In genomic region chr6:134979142-134979541, GRCh38 we compare ENCODE assay signal across 7 cellular contexts. TPM values are rescaled to one million over a fixed set of nuclear protein-coding genes. Genes with fewer than 3 reads are reported as not detected.
DNase-seq lines count a peak whose midpoint lies in the region; ATAC-seq and TF ChIP-seq lines count a peak whose summit lies in the region.

No MANE protein-coding gene starts in this region.

- H3K9me3 Mint-ChIP-seq in MCF 10A (ENCODE audit: unreplicated experiment), result no peaks in the 10 kb centered on the region
- H3K9me3 Mint-ChIP-seq in nephron progenitor cell, result peaks cover 5% of the 10 kb centered on the region

- POLR2A ChIA-PET in MCF 10A (lab: Yijun Ruan, JAX), result no interaction called here

- peaks cover 34% of the 10 kb centered on the region for H3K36me3 Mint-ChIP-seq in T-helper 17 cell (ENCODE audit: low read depth)
- H3K36me3 Mint-ChIP-seq in MCF 10A (ENCODE audit: insufficient read depth, unreplicated experiment), result peaks cover 23% of the 10 kb centered on the region
- peaks cover 57% of the 10 kb centered on the region for H3K36me3 Mint-ChIP-seq in nephron progenitor cell (ENCODE audit: low read depth)

- intact Hi-C loops in MCF 10A (cut with micrococcal nuclease), result no loop called here

- peak overlapping the region; percentile 19 for H3K27ac Mint-ChIP-seq in T-helper 17 cell
- H3K27ac Mint-ChIP-seq in MCF 10A (ENCODE audit: low read depth, unreplicated experiment), result no peak overlapping the region
- no peak overlapping the region for H3K27ac Mint-ChIP-seq in nephron progenitor cell

- BruUV-seq in MCF 10A (replicated peaks; lab: Mats Ljungman, UMichigan), result no TSS peak

- CTCF ChIA-PET in MCF 10A (lab: Yijun Ruan, JAX), result no interaction called here

- ATAC-seq in GM19025 (IDR thresholded peaks at IDR 0.05; ENCODE audit: low read depth, unreplicated experiment) (peak; percentile 79), HG02678 (IDR thresholded peaks at IDR 0.05; ENCODE audit: unreplicated experiment) (peak; percentile 85), T-helper 17 cell (no peak)

- no peaks in the 10 kb centered on the region for H3K27me3 Mint-ChIP-seq in T-helper 17 cell
- no peaks in the 10 kb centered on the region for H3K27me3 Mint-ChIP-seq in MCF 10A (ENCODE audit: insufficient read depth, unreplicated experiment)
- peaks cover 3% of the 10 kb centered on the region for H3K27me3 Mint-ChIP-seq in nephron progenitor cell (ENCODE audit: low read depth, poor library complexity)

- no peak for DNase-seq in T-helper 17 cell
- DNase-seq in stimulated activated CD8-positive, alpha-beta memory T cell treated with anti-CD3 and anti-CD28 coated beads, Interleukin-12 subunit alpha, Interleukin-12 subunit beta, amount 100 ng/mL, for 24 hours (ENCODE audit: extremely low read depth), result peak; percentile 16
- DNase-seq in MCF 10A (ENCODE audit: unreplicated experiment), result no peak
- no peak for DNase-seq in NCI-H526 treated with DMSO at 0.1 percent for 48 hours (lab: John Stamatoyannopoulos, UW)
- DNase-seq in nephron progenitor cell, result no peak

- TF ChIP-seq CTCF in MCF 10A (IDR thresholded peaks at IDR 0.05; ENCODE audit: unreplicated experiment) (no peak), nephron progenitor cell (IDR thresholded peaks at IDR 0.05) (no peak)

- H3K4me3 Mint-ChIP-seq in T-helper 17 cell (no peak overlapping the region), MCF 10A (ENCODE audit: unreplicated experiment) (no peak overlapping the region), nephron progenitor cell (no peak overlapping the region)

- H3K4me1 Mint-ChIP-seq in T-helper 17 cell (peaks cover 21% of the 10 kb centered on the region), MCF 10A (ENCODE audit: insufficient read depth, unreplicated experiment) (peaks cover 6% of the 10 kb centered on the region), nephron progenitor cell (no peaks in the 10 kb centered on the region)

- no peaks in the 10 kb centered on the region for H3K9me3 ChIP-seq in T-helper 17 cell (ENCODE audit: control insufficient read depth, low read length, poor library complexity, severe bottlenecking)

RNA-seq across cellular contexts. Expression of gene ALDH8A1, which starts 29.2 kb away (rescaled TPM):
- 1 to 10 TPM; 1.3 to 3.4 TPM for total RNA-seq in T-helper 17 cell
- 1.1 and 2.0 TPM in 2 replicates for total RNA-seq in MCF 10A (2022)
